15 cellular contexts compared by ENCODE assay signal in genomic region chr4:137156054-137156453, GRCh38.
DNase-seq lines count a peak whose midpoint lies in the region; ATAC-seq and TF ChIP-seq lines count a peak whose summit lies in the region.
"Had no signal": no experiment of that assay in that cellular context is flagged by ENCODE, and none has a peak within 500 bp of the region (broad histone marks: within the 10 kb centered on the region; RNA-seq: fewer than 3 reads in every experiment).

No MANE protein-coding gene starts in this region.

- no peaks in the 10 kb centered on the region for H3K4me1 ChIP-seq in effector memory CD4-positive, alpha-beta T cell (ENCODE audit: control insufficient read depth, insufficient read depth, low read length, poor library complexity, severe bottlenecking)

- no peaks in the 10 kb centered on the region for H3K9me3 ChIP-seq in effector memory CD4-positive, alpha-beta T cell (ENCODE audit: control insufficient read depth, low read length)

- H3K27me3 Mint-ChIP-seq in chondrocyte (ENCODE audit: low read depth): no peaks in the 10 kb centered on the region
- no peaks in the 10 kb centered on the region for H3K27me3 Mint-ChIP-seq in activated CD8-positive, alpha-beta memory T cell treated with anti-CD3 and anti-CD28 coated beads, Interleukin-2, amount 10 ng/mL, durations not matched to agents 7 days and 5 days
- H3K27me3 Mint-ChIP-seq: dendritic cell treated with granulocyte-macrophage colony-stimulating factor and Interleukin-4, amounts not matched to agents 40 ng/mL and 50 ng/mL, for 4 days had no signal

- no peaks in the 10 kb centered on the region for H3K27me3 ChIP-seq in effector memory CD4-positive, alpha-beta T cell (replicated peaks; ENCODE audit: control insufficient read depth, insufficient read depth, low read length, poor library complexity, severe bottlenecking)

- ATAC-seq in HG02870 (IDR thresholded peaks at IDR 0.05; ENCODE audit: unreplicated experiment) (no peak), HG02610 (IDR thresholded peaks at IDR 0.05; ENCODE audit: unreplicated experiment) (no peak)
- ATAC-seq in activated CD8-positive, alpha-beta memory T cell treated with anti-CD3 and anti-CD28 coated beads, Interleukin-2, amount 10 ng/mL, durations not matched to agents 7 days and 5 days: no peak

- DNase-seq in AG20443 (ENCODE audit: low spot score): peak; percentile 54
- DNase-seq in M059J (ENCODE audit: low read depth): peak; percentile 33
- no peak for DNase-seq in chondrocyte (ENCODE audit: low spot score)
- DNase-seq in myocyte (ENCODE audit: low read depth): peak; percentile 18
- no peak for DNase-seq in effector memory CD4-positive, alpha-beta T cell
- no peak for DNase-seq in activated CD8-positive, alpha-beta memory T cell treated with anti-CD3 and anti-CD28 coated beads, Interleukin-2, amount 10 ng/mL, durations not matched to agents 7 days and 5 days
- DNase-seq: activated CD4-positive, alpha-beta T cell treated with anti-CD3 and anti-CD28 coated beads for 48 hours; activated T-cell treated with anti-CD3 and anti-CD28 coated beads for 4 hours; immature natural killer cell; occipital lobe; SHP77 treated with DMSO at 0.1 percent for 48 hours; T-helper 9 cell had no signal

- no peaks in the 10 kb centered on the region for H3K36me3 Mint-ChIP-seq in chondrocyte (ENCODE audit: low read depth)
- H3K36me3 Mint-ChIP-seq in activated CD8-positive, alpha-beta memory T cell treated with anti-CD3 and anti-CD28 coated beads, Interleukin-2, amount 10 ng/mL, durations not matched to agents 7 days and 5 days: no peaks in the 10 kb centered on the region
- H3K36me3 Mint-ChIP-seq: immature natural killer cell had no signal

- H3K4me1 Mint-ChIP-seq in chondrocyte (ENCODE audit: low read depth): peaks cover 17% of the 10 kb centered on the region
- H3K4me1 Mint-ChIP-seq in activated CD8-positive, alpha-beta memory T cell treated with anti-CD3 and anti-CD28 coated beads, Interleukin-2, amount 10 ng/mL, durations not matched to agents 7 days and 5 days: no peaks in the 10 kb centered on the region
- H3K4me1 Mint-ChIP-seq: immature natural killer cell had no signal

- no peak overlapping the region for H3K4me3 ChIP-seq in effector memory CD4-positive, alpha-beta T cell (ENCODE audit: insufficient read depth, low read depth, low read length, poor library complexity, severe bottlenecking)

- no peaks in the 10 kb centered on the region for H3K9me3 Mint-ChIP-seq in chondrocyte (ENCODE audit: low read depth)
- no peaks in the 10 kb centered on the region for H3K9me3 Mint-ChIP-seq in activated CD8-positive, alpha-beta memory T cell treated with anti-CD3 and anti-CD28 coated beads, Interleukin-2, amount 10 ng/mL, durations not matched to agents 7 days and 5 days (ENCODE audit: low read depth)
- H3K9me3 Mint-ChIP-seq: dendritic cell treated with granulocyte-macrophage colony-stimulating factor and Interleukin-4, amounts not matched to agents 40 ng/mL and 50 ng/mL, for 4 days had no signal

- TF ChIP-seq CTCF in chondrocyte (IDR thresholded peaks at IDR 0.05): no peak

- H3K36me3 ChIP-seq in effector memory CD4-positive, alpha-beta T cell (ENCODE audit: control insufficient read depth, insufficient read depth, low read length): no peaks in the 10 kb centered on the region

- peak overlapping the region; percentile 1 for H3K27ac Mint-ChIP-seq in chondrocyte (ENCODE audit: unreplicated experiment)
- H3K27ac Mint-ChIP-seq in activated CD8-positive, alpha-beta memory T cell treated with anti-CD3 and anti-CD28 coated beads, Interleukin-2, amount 10 ng/mL, durations not matched to agents 7 days and 5 days: no peak overlapping the region
- H3K27ac Mint-ChIP-seq: dendritic cell treated with granulocyte-macrophage colony-stimulating factor and Interleukin-4, amounts not matched to agents 40 ng/mL and 50 ng/mL, for 4 days; immature natural killer cell had no signal

- CTCF ChIA-PET in activated CD8-positive, alpha-beta memory T cell treated with anti-CD3 and anti-CD28 coated beads, Interleukin-2, amount 10 ng/mL, durations not matched to agents 7 days and 5 days (lab: Charles Lee): no interaction called here

- no peak overlapping the region for H3K4me3 Mint-ChIP-seq in chondrocyte (ENCODE audit: unreplicated experiment)
- H3K4me3 Mint-ChIP-seq in activated CD8-positive, alpha-beta memory T cell treated with anti-CD3 and anti-CD28 coated beads, Interleukin-2, amount 10 ng/mL, durations not matched to agents 7 days and 5 days: no peak overlapping the region
- H3K4me3 Mint-ChIP-seq: dendritic cell treated with granulocyte-macrophage colony-stimulating factor and Interleukin-4, amounts not matched to agents 40 ng/mL and 50 ng/mL, for 4 days; immature natural killer cell had no signal

- H3K27ac ChIP-seq in effector memory CD4-positive, alpha-beta T cell (ENCODE audit: insufficient read depth, low read length, poor library complexity, severe bottlenecking): no peak overlapping the region

Comparison
In these comparisons a context has a peak if more than half of its experiments do, and no peak if none do; other contexts are left out.
1. DNase-seq: peak in AG20443 (single experiment), M059J (single experiment) and myocyte (single experiment); none in chondrocyte (single experiment), effector memory CD4-positive, alpha-beta T cell (0 of 3) and activated CD8-positive, alpha-beta memory T cell treated with anti-CD3 and anti-CD28 coated beads, Interleukin-2, amount 10 ng/mL, durations not matched to agents 7 days and 5 days (single experiment).